In genomic region chr17:82496529-82497434, GRCh38 we compare ENCODE assay signal across 8 cellular contexts. TPM values are rescaled to one million over a fixed set of nuclear protein-coding genes. Genes with fewer than 3 reads are reported as not detected.
DNase-seq lines count a peak whose midpoint lies in the region; TF ChIP-seq lines count a peak whose summit lies in the region.

No MANE protein-coding gene starts in this region.

- H3K4me1 Mint-ChIP-seq in activated naive CD8-positive, alpha-beta T cell treated with anti-CD3 and anti-CD28 coated beads for 36 hours, result peaks cover 23% of the 10 kb centered on the region

- intact Hi-C loops in head of caudate nucleus (cut with DNase I), result no loop called here

- no peaks in the 10 kb centered on the region for H3K9me3 ChIP-seq in ES-I3 (ENCODE audit: control insufficient read depth, insufficient read depth, low read length)
- H3K9me3 ChIP-seq in osteoblast (ENCODE audit: low read depth, low read length), result no peaks in the 10 kb centered on the region

- peaks cover 7% of the 10 kb centered on the region; the same call in 1 of the 2 replicates for H3K4me1 ChIP-seq in ES-I3 (ENCODE audit: insufficient read depth, low read length)
- H3K4me1 ChIP-seq in osteoblast (ENCODE audit: insufficient read depth, low read length), result peaks cover 34% of the 10 kb centered on the region

- peaks cover 10% of the 10 kb centered on the region for H3K27me3 Mint-ChIP-seq in activated naive CD8-positive, alpha-beta T cell treated with anti-CD3 and anti-CD28 coated beads for 36 hours

- no peaks in the 10 kb centered on the region for H3K36me3 ChIP-seq in ES-I3 (ENCODE audit: insufficient read depth, low read length)
- H3K36me3 ChIP-seq in osteoblast (ENCODE audit: insufficient read depth, low read length), result no peaks in the 10 kb centered on the region

- no peaks in the 10 kb centered on the region for H3K27me3 ChIP-seq in osteoblast (ENCODE audit: insufficient read depth, low read length)

- H3K4me3 Mint-ChIP-seq in activated naive CD8-positive, alpha-beta T cell treated with anti-CD3 and anti-CD28 coated beads for 36 hours, result peak overlapping the region; percentile 43

- peak overlapping the region; percentile 89 for H2AFZ ChIP-seq in osteoblast (ENCODE audit: low read length)

- H3K27ac ChIP-seq in osteoblast (ENCODE audit: low read depth, low read length) (peak overlapping the region; percentile 36), temporal lobe (ENCODE audit: low read depth, low read length) (peak overlapping the region; percentile 79)

- no peak overlapping the region for H3K27ac Mint-ChIP-seq in activated naive CD8-positive, alpha-beta T cell treated with anti-CD3 and anti-CD28 coated beads for 36 hours

- H3K36me3 Mint-ChIP-seq in activated naive CD8-positive, alpha-beta T cell treated with anti-CD3 and anti-CD28 coated beads for 36 hours, result no peaks in the 10 kb centered on the region

- no peaks in the 10 kb centered on the region for H3K79me2 ChIP-seq in osteoblast (ENCODE audit: insufficient read depth, low read length)

- DNase-seq in HCEC 1CT (peak; percentile 90), NCI-H1048 (lab: John Stamatoyannopoulos, UW) (peak; percentile 94), SKM-1 treated with dmso at 0.1 percent for 144 hours (lab: John Stamatoyannopoulos, UW; ENCODE audit: unreplicated experiment) (peak; percentile 86), head of caudate nucleus (peak; percentile 93 to 100 (median 98)), osteoblast (ENCODE audit: insufficient read length, low spot score, missing footprints) (peak; percentile 99)
- peak; percentile 92 for DNase-seq in activated naive CD8-positive, alpha-beta T cell treated with anti-CD3 and anti-CD28 coated beads for 36 hours

- no peak for TF ChIP-seq CTCF in osteoblast (IDR thresholded peaks at IDR 0.05; ENCODE audit: extremely low read depth, low read depth, low read length)

- no peaks in the 10 kb centered on the region for H3K9me3 Mint-ChIP-seq in activated naive CD8-positive, alpha-beta T cell treated with anti-CD3 and anti-CD28 coated beads for 36 hours

- peak overlapping the region; percentile 87 for H3K4me2 ChIP-seq in osteoblast (ENCODE audit: insufficient read depth, low read length)

- H3K4me3 ChIP-seq in osteoblast (ENCODE audit: insufficient read depth, low read length), result peak overlapping the region; percentile 77

- peaks cover 3% of the 10 kb centered on the region for H4K20me1 ChIP-seq in osteoblast (ENCODE audit: insufficient read depth, low read length)

- peak overlapping the region; percentile 52 for H3K9ac ChIP-seq in ES-I3 (ENCODE audit: low read depth, low read length)

RNA-seq across cellular contexts. Expression of gene FOXK2, which starts 22.8 kb away (rescaled TPM):
- total RNA-seq in activated naive CD8-positive, alpha-beta T cell treated with anti-CD3 and anti-CD28 coated beads for 36 hours, result 10 to 100 TPM; 59.4 to 67.2 TPM
- 26.8 and 29.3 TPM in 2 replicates for total RNA-seq in osteoblast
- total RNA-seq in temporal lobe, result 27.8 TPM

RNA-seq across cellular contexts. Expression of gene NARF, which starts 38.2 kb away (rescaled TPM):
- total RNA-seq in activated naive CD8-positive, alpha-beta T cell treated with anti-CD3 and anti-CD28 coated beads for 36 hours, result 10 to 100 TPM; 49.9 to 51.3 TPM
- total RNA-seq in osteoblast (34.4 and 36.8 TPM in 2 replicates), temporal lobe (40.6 TPM)

RNA-seq across cellular contexts. Expression of gene CYBC1, which starts 46.2 kb away (rescaled TPM):
- 100 to 1,000 TPM; 156 to 163 TPM for total RNA-seq in activated naive CD8-positive, alpha-beta T cell treated with anti-CD3 and anti-CD28 coated beads for 36 hours
- 72.4 and 75.1 TPM in 2 replicates for total RNA-seq in osteoblast
- total RNA-seq in temporal lobe, result 25.1 TPM

Comparison
In these comparisons a context has a peak if more than half of its experiments do, and no peak if none do; other contexts are left out.
1. Peak in every context shown above with its lines: DNase-seq, H3K4me3 ChIP-seq and H3K27ac ChIP-seq.